22 cellular contexts compared by ENCODE assay signal in the genomic region with DNA sequence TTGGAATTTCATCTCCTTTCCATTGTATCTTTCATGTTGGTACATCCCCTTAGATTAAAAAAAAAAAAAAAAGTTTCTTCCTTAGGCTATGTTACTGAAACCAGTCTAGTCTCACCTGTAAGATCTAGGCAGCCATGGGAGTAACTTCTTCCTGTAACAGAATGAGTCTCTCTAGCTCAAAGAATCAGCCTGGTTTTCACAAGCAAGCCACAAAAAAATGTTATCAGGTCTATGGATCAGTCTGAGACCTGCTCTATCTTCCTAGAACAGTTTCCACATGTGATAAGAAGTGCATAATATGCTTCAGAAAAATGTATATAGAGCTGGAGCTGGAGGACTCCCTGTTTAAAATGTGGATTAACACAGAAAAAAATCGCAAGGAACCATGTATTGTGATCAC. TPM values are rescaled to one million over a fixed set of nuclear protein-coding genes. Genes with fewer than 3 reads are reported as not detected.
A peak's percentile ranks its signal among the peaks of the same experiment; 100 is the strongest.
DNase-seq lines count a peak whose midpoint lies in the region; ATAC-seq and TF ChIP-seq lines count a peak whose summit lies in the region.
"Had no signal": no experiment of that assay in that cellular context is flagged by ENCODE, and none has a peak within 500 bp of the region (broad histone marks: within the 10 kb centered on the region; RNA-seq: fewer than 3 reads in every experiment).

No MANE protein-coding gene starts in this region.

- peaks cover 9 to 22% of the 10 kb centered on the region in 2 experiments for H3K4me1 ChIP-seq in HCT116 (ENCODE audit: control insufficient read depth in 1 of 2, insufficient read depth in 2 of 2, low read length in 2 of 2)
- H3K4me1 ChIP-seq in neural progenitor cell: no peaks in the 10 kb centered on the region
- peaks cover 6% of the 10 kb centered on the region for H3K4me1 ChIP-seq in osteoblast (ENCODE audit: insufficient read depth, low read length)
- H3K4me1 ChIP-seq in foreskin keratinocyte: no peaks in the 10 kb centered on the region
- H3K4me1 ChIP-seq: prostate gland, tibial nerve had no signal

- ATAC-seq in GM18502 (IDR thresholded peaks at IDR 0.05; ENCODE audit: poor library complexity, unreplicated experiment) (peak; percentile 68), HCT116 (no peak), HG02970 (IDR thresholded peaks at IDR 0.05; ENCODE audit: low FRiP score, unreplicated experiment) (no peak), foreskin keratinocyte (no peak)
- ATAC-seq in activated CD8-positive, alpha-beta T cell treated with anti-CD3 and anti-CD28 coated beads for 36 hours: peak; percentile 41
- ATAC-seq: CD8-positive, alpha-beta T cell; left cardiac atrium; stimulated activated naive B cell treated with anti-CD40 and anti-IgM and Interleukin-4, amounts not matched to agents 10 μg/mL and 1 μg/mL and 100 μg/mL, for 72 hours had no signal

- no peak overlapping the region for H3K4me3 Mint-ChIP-seq in activated CD8-positive, alpha-beta T cell treated with anti-CD3 and anti-CD28 coated beads for 36 hours
- no peak overlapping the region for H3K4me3 Mint-ChIP-seq in neural progenitor cell
- H3K4me3 Mint-ChIP-seq: activated naive CD4-positive, alpha-beta T cell treated with anti-CD3 and anti-CD28 coated beads, Interleukin-2, amount 10 ng/mL, durations not matched to agents 7 days and 5 days; CD8-positive, alpha-beta T cell; central memory CD8-positive, alpha-beta T cell; nephron progenitor cell; stimulated activated naive B cell treated with anti-CD40 and anti-IgM and Interleukin-4, amounts not matched to agents 10 μg/mL and 1 μg/mL and 100 μg/mL, for 72 hours had no signal

- RAD21 ChIA-PET in HCT116 (lab: Charles Lee; ENCODE audit: low non-redundant PET in 1 of 2, low total read pairs in 2 of 2, uncharacterized antibody in 2 of 2, unreplicated experiment in 2 of 2): no interaction called here

- BruUV-seq in HCT116 (replicated peaks; lab: Mats Ljungman, UMichigan): no TSS peak

- H3K27me3 ChIP-seq in HCT116 (ENCODE audit: insufficient read depth, low read length) (no peaks in the 10 kb centered on the region), neural progenitor cell (no peaks in the 10 kb centered on the region), osteoblast (ENCODE audit: insufficient read depth, low read length) (no peaks in the 10 kb centered on the region), foreskin keratinocyte (no peaks in the 10 kb centered on the region)
- H3K27me3 ChIP-seq: tibial nerve had no signal

- no peaks in the 10 kb centered on the region for H3K36me3 Mint-ChIP-seq in activated CD8-positive, alpha-beta T cell treated with anti-CD3 and anti-CD28 coated beads for 36 hours (ENCODE audit: low read depth)
- peaks cover 2% of the 10 kb centered on the region for H3K36me3 Mint-ChIP-seq in neural progenitor cell
- H3K36me3 Mint-ChIP-seq: activated naive CD4-positive, alpha-beta T cell treated with anti-CD3 and anti-CD28 coated beads, Interleukin-2, amount 10 ng/mL, durations not matched to agents 7 days and 5 days; CD8-positive, alpha-beta T cell; stimulated activated naive B cell treated with anti-CD40 and anti-IgM and Interleukin-4, amounts not matched to agents 10 μg/mL and 1 μg/mL and 100 μg/mL, for 72 hours had no signal

- no peak for TF ChIP-seq POLR2A in HCT116 (IDR thresholded peaks at IDR 0.05; ENCODE audit: borderline replicate concordance, extremely low read depth, insufficient read depth, insufficient read length)

- H2AFZ ChIP-seq in HCT116 (ENCODE audit: low read depth, low read length, poor library complexity, severe bottlenecking): peak overlapping the region; percentile 75
- H2AFZ ChIP-seq in neural progenitor cell (replicated peaks): peak overlapping the region; percentile 97
- H2AFZ ChIP-seq in osteoblast (ENCODE audit: low read length): no peak overlapping the region

- H3K9me3 Mint-ChIP-seq in activated CD8-positive, alpha-beta T cell treated with anti-CD3 and anti-CD28 coated beads for 36 hours: no peaks in the 10 kb centered on the region
- no peaks in the 10 kb centered on the region for H3K9me3 Mint-ChIP-seq in neural progenitor cell
- H3K9me3 Mint-ChIP-seq: activated naive CD4-positive, alpha-beta T cell treated with anti-CD3 and anti-CD28 coated beads, Interleukin-2, amount 10 ng/mL, durations not matched to agents 7 days and 5 days; CD8-positive, alpha-beta T cell; central memory CD8-positive, alpha-beta T cell; nephron progenitor cell; stimulated activated naive B cell treated with anti-CD40 and anti-IgM and Interleukin-4, amounts not matched to agents 10 μg/mL and 1 μg/mL and 100 μg/mL, for 72 hours had no signal

- POLR2A ChIA-PET in HCT116 (lab: Charles Lee): interaction anchor here (1.3 kb wide), 1 partner anchor 54 kb away, joined by 5 read pairs; a partner anchor contains a TSS
- POLR2A ChIA-PET in activated CD8-positive, alpha-beta T cell treated with anti-CD3 and anti-CD28 coated beads for 36 hours (lab: Charles Lee): interaction anchor here (0.6 kb wide), 1 partner anchor 165 kb away, joined by 3 read pairs; no protein-coding TSS in a partner anchor

- H3K4me2 ChIP-seq in HCT116 (ENCODE audit: low read length): no peak overlapping the region
- no peak overlapping the region for H3K4me2 ChIP-seq in neural progenitor cell
- no peak overlapping the region for H3K4me2 ChIP-seq in osteoblast (ENCODE audit: insufficient read depth, low read length)

- H3K9me2 ChIP-seq in HCT116 (ENCODE audit: insufficient read depth): no peaks in the 10 kb centered on the region

- H3K79me2 ChIP-seq in HCT116 (ENCODE audit: insufficient read depth, low read length) (no peaks in the 10 kb centered on the region), neural progenitor cell (ENCODE audit: low read depth) (no peaks in the 10 kb centered on the region), osteoblast (ENCODE audit: insufficient read depth, low read length) (no peaks in the 10 kb centered on the region)

- TF ChIP-seq CTCF in HCT116 (IDR thresholded peaks at IDR 0.05 in 2 of 3, conservative IDR thresholded peaks at IDR 0.05 in 1 of 3; ENCODE audit: borderline replicate concordance in 1 of 3, insufficient read depth in 1 of 3, low read depth in 2 of 3, low read length in 2 of 3) (no peak), neural progenitor cell (IDR thresholded peaks at IDR 0.05) (no peak), osteoblast (IDR thresholded peaks at IDR 0.05; ENCODE audit: extremely low read depth, low read depth, low read length) (no peak), foreskin keratinocyte (conservative IDR thresholded peaks at IDR 0.05) (no peak)
- no peak for TF ChIP-seq CTCF in activated CD8-positive, alpha-beta T cell treated with anti-CD3 and anti-CD28 coated beads for 36 hours (IDR thresholded peaks at IDR 0.05)

- H3K27me3 Mint-ChIP-seq in activated CD8-positive, alpha-beta T cell treated with anti-CD3 and anti-CD28 coated beads for 36 hours: no peaks in the 10 kb centered on the region
- no peaks in the 10 kb centered on the region for H3K27me3 Mint-ChIP-seq in neural progenitor cell (ENCODE audit: insufficient read depth, low read depth)
- H3K27me3 Mint-ChIP-seq: central memory CD8-positive, alpha-beta T cell; stimulated activated naive B cell treated with anti-CD40 and anti-IgM and Interleukin-4, amounts not matched to agents 10 μg/mL and 1 μg/mL and 100 μg/mL, for 72 hours had no signal

- no peaks in the 10 kb centered on the region for H3F3A ChIP-seq in neural progenitor cell (ENCODE audit: low read depth)

- no peak overlapping the region for H3K9ac ChIP-seq in HCT116 (ENCODE audit: low read length)
- no peak overlapping the region for H3K9ac ChIP-seq in neural progenitor cell

- peaks cover 23% of the 10 kb centered on the region for H3K4me1 Mint-ChIP-seq in activated CD8-positive, alpha-beta T cell treated with anti-CD3 and anti-CD28 coated beads for 36 hours (ENCODE audit: low read depth)
- peaks cover 3% of the 10 kb centered on the region for H3K4me1 Mint-ChIP-seq in neural progenitor cell

- H3K27ac ChIP-seq in HCT116 (ENCODE audit: low read depth, low read length) (no peak overlapping the region), neural progenitor cell (no peak overlapping the region), osteoblast (ENCODE audit: low read depth, low read length) (no peak overlapping the region), foreskin keratinocyte (no peak overlapping the region)
- H3K27ac ChIP-seq: prostate gland, RWPE1, tibial nerve had no signal

- TF ChIP-seq RAD21 in HCT116 (IDR thresholded peaks at IDR 0.05; ENCODE audit: low read depth): no peak

- H3K9me3 ChIP-seq in HCT116 (ENCODE audit: control insufficient read depth in 1 of 2, insufficient read depth in 1 of 2, low read depth in 1 of 2, low read length in 2 of 2) (no peaks in the 10 kb centered on the region), neural progenitor cell (ENCODE audit: low read depth) (no peaks in the 10 kb centered on the region), osteoblast (ENCODE audit: low read depth, low read length) (no peaks in the 10 kb centered on the region)
- H3K9me3 ChIP-seq: prostate gland, tibial nerve had no signal

- H4K20me1 ChIP-seq in HCT116 (ENCODE audit: insufficient read depth) (no peaks in the 10 kb centered on the region), neural progenitor cell (ENCODE audit: low read depth) (no peaks in the 10 kb centered on the region), osteoblast (ENCODE audit: insufficient read depth, low read length) (no peaks in the 10 kb centered on the region)

- intact Hi-C loops in HCT116 (cut with micrococcal nuclease): no loop called here
- intact Hi-C loops in activated CD8-positive, alpha-beta T cell treated with anti-CD3 and anti-CD28 coated beads for 36 hours (cut with micrococcal nuclease): no loop called here

- DNase-seq in HCT116 (ENCODE audit: low read depth, low spot score) (no peak), neural progenitor cell (ENCODE audit: low spot score) (no peak), osteoblast (ENCODE audit: insufficient read length, low spot score, missing footprints) (no peak), foreskin keratinocyte (no peak)
- no peak for DNase-seq in activated CD8-positive, alpha-beta T cell treated with anti-CD3 and anti-CD28 coated beads for 36 hours
- DNase-seq: activated CD4-positive, CD25-positive, alpha-beta regulatory T cell treated with anti-CD3 and anti-CD28 coated beads, Interleukin-2, amount 50 U/mL, for 72 hours; activated naive CD4-positive, alpha-beta T cell treated with anti-CD3 and anti-CD28 coated beads, Interleukin-2, amount 10 ng/mL, durations not matched to agents 7 days and 5 days; CD8-positive, alpha-beta T cell; DMS153; left cardiac atrium; NCI-H1417; NCI-H524; nephron progenitor cell; stimulated activated CD4-positive, alpha-beta T cell treated with anti-CD3 and anti-CD28 coated beads, Interleukin-1b, Interleukin-23, amount 100 ng/mL, for 48 hours; stimulated activated naive B cell treated with anti-CD40 and anti-IgM and Interleukin-4, amounts not matched to agents 10 μg/mL and 1 μg/mL and 100 μg/mL, for 72 hours; T1000 had no signal

- no peak overlapping the region for H3K4me3 ChIP-seq in HCT116 (replicated peaks in 1 of 2; ENCODE audit: low read depth in 1 of 2, low read length in 2 of 2)
- H3K4me3 ChIP-seq in neural progenitor cell: no peak overlapping the region
- no peak overlapping the region for H3K4me3 ChIP-seq in osteoblast (ENCODE audit: insufficient read depth, low read length)
- H3K4me3 ChIP-seq: prostate gland, tibial nerve had no signal

- H3K27ac Mint-ChIP-seq in activated CD8-positive, alpha-beta T cell treated with anti-CD3 and anti-CD28 coated beads for 36 hours: no peak overlapping the region
- no peak overlapping the region for H3K27ac Mint-ChIP-seq in neural progenitor cell
- H3K27ac Mint-ChIP-seq: activated naive CD4-positive, alpha-beta T cell treated with anti-CD3 and anti-CD28 coated beads, Interleukin-2, amount 10 ng/mL, durations not matched to agents 7 days and 5 days; CD8-positive, alpha-beta T cell; nephron progenitor cell; stimulated activated naive B cell treated with anti-CD40 and anti-IgM and Interleukin-4, amounts not matched to agents 10 μg/mL and 1 μg/mL and 100 μg/mL, for 72 hours had no signal

- H3K36me3 ChIP-seq in HCT116 (ENCODE audit: control insufficient read depth in 1 of 2, insufficient read depth in 2 of 2, low read length in 2 of 2) (no peaks in the 10 kb centered on the region), neural progenitor cell (no peaks in the 10 kb centered on the region), osteoblast (ENCODE audit: insufficient read depth, low read length) (no peaks in the 10 kb centered on the region)
- H3K36me3 ChIP-seq: prostate gland, tibial nerve had no signal

- CTCF ChIA-PET in HCT116 (lab: Charles Lee): interaction anchor here (0.8 kb wide), 1 partner anchor 27 kb away, joined by 3 read pairs; no protein-coding TSS in a partner anchor
- CTCF ChIA-PET in activated CD8-positive, alpha-beta T cell treated with anti-CD3 and anti-CD28 coated beads for 36 hours (lab: Charles Lee): interaction anchor here (0.8 to 1.3 kb wide), 2 partner anchors 56 to 397 kb away, joined by 3 to 6 read pairs; no protein-coding TSS in a partner anchor

RNA-seq across cellular contexts. Expression of a gene that starts 53.8 kb away (rescaled TPM):
- total RNA-seq in HCT116 (2021; ENCODE audit: unreplicated experiment): 41.5 TPM
- 28.2 and 43.1 TPM in 2 replicates for polyA plus RNA-seq in HCT116 (2012)
- total RNA-seq in activated CD8-positive, alpha-beta T cell treated with anti-CD3 and anti-CD28 coated beads for 36 hours: 10 to 100 TPM; 35.4 to 39.2 TPM
- 79.3 and 126 TPM in 2 replicates for total RNA-seq in neural progenitor cell (ENCODE audit: low replicate concordance)
- 93.1 and 101 TPM in 2 replicates for total RNA-seq in osteoblast
- 8.1 and 9.8 TPM in 2 replicates for total RNA-seq in foreskin keratinocyte
- polyA plus RNA-seq in foreskin keratinocyte: 1.6 and 2.6 TPM in 2 replicates

Comparison
In these comparisons a context has a peak if more than half of its experiments do, and no peak if none do; other contexts are left out.
1. ATAC-seq: peak in GM18502 (single experiment) and activated CD8-positive, alpha-beta T cell treated with anti-CD3 and anti-CD28 coated beads for 36 hours (single experiment); none in HCT116 (single experiment), HG02970 (single experiment) and foreskin keratinocyte (single experiment).